Comparison of ENCODE assay signal across 15 cellular contexts in genomic region chr1:243525085-243525487, GRCh38.
DNase-seq lines count a peak whose midpoint lies in the region; ATAC-seq and TF ChIP-seq lines count a peak whose summit lies in the region.
"Had no signal": no experiment of that assay in that cellular context is flagged by ENCODE, and none has a peak within 500 bp of the region (broad histone marks: within the 10 kb centered on the region; RNA-seq: fewer than 3 reads in every experiment).

No MANE protein-coding gene starts in this region.

- H3K27ac ChIP-seq in cingulate gyrus (ENCODE audit: low read depth, low read length): peak overlapping the region; percentile 51
- H3K27ac ChIP-seq: heart left ventricle, Peyer's patch had no signal

- no peak for ATAC-seq in HG03432 (IDR thresholded peaks at IDR 0.05; ENCODE audit: unreplicated experiment)
- ATAC-seq: heart left ventricle; naive thymus-derived CD8-positive, alpha-beta T cell had no signal

- DNase-seq in AG09319 (ENCODE audit: extremely low read depth, low read depth) (peak; percentile 16), M059J (ENCODE audit: low read depth) (peak; percentile 86), myocyte (ENCODE audit: low read depth) (peak; percentile 49), COR-L47 (lab: John Stamatoyannopoulos, UW) (no peak), activated gamma-delta T cell (lab: John Stamatoyannopoulos, UW) (no peak)
- no peak for DNase-seq in activated CD8-positive, alpha-beta memory T cell treated with anti-CD3 and anti-CD28 coated beads, Interleukin-2, amount 50 U/mL, for 4 hours
- DNase-seq: activated B cell treated with CpG ODN at 0.5 μM for 24 hours; activated naive CD4-positive, alpha-beta T cell treated with anti-CD3 and anti-CD28 coated beads for 36 hours; CD4-positive, CD25-positive, alpha-beta regulatory T cell; heart left ventricle; naive thymus-derived CD8-positive, alpha-beta T cell; NCI-H1105 treated with DMSO at 0.1 percent for 48 hours; Peyer's patch had no signal

- no peak for TF ChIP-seq CTCF in AG09319 (IDR thresholded peaks at IDR 0.05; ENCODE audit: low read depth, low read length)

Comparison
In these comparisons a context has a peak if more than half of its experiments do, and no peak if none do; other contexts are left out.
1. DNase-seq: peak in AG09319 (single experiment), M059J (single experiment) and myocyte (single experiment); none in activated CD8-positive, alpha-beta memory T cell treated with anti-CD3 and anti-CD28 coated beads, Interleukin-2, amount 50 U/mL, for 4 hours (single experiment), COR-L47 (single experiment) and activated gamma-delta T cell (single experiment).